8 cellular contexts compared by ENCODE assay signal in the genomic region with DNA sequence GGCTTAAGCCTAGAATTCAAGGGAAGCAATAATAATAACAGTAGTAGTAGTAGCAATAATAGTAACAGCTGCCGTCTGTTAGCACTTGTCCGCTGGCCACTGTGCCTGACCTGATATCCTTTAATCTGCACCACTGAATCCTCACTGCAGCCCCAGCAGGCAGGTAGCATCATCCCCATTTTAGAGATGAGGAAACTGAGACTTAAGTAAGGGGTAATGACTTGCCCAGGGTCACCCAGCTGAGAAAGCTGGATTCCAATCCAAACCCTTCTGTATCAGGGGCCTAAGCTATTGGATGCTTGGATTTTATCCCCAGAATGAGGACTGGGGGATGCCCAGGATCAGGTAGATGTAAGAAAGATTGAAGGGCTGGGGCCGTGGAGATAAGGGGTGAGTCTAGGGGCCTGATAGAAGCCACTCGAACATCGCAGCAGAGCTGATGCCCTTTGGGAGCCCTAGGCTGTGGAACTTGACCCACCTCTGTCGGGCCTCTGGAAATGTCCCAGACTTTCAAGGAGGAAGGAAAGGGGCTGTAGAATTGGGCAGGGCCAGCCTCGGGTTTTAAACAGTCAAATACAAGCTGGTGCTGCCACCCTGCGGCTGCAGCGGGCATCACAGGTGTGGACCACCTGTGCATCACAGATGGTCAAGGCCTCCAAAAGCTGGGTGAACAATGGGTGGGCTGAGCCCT.
DNase-seq lines count a peak whose midpoint lies in the region; ATAC-seq lines count a peak whose summit lies in the region.

No MANE protein-coding gene starts in this region.

- ATAC-seq in left lobe of liver (peak; percentile 85), GM21360 (IDR thresholded peaks at IDR 0.05; ENCODE audit: unreplicated experiment) (no peak)

- DNase-seq in NCI-H2081 (lab: John Stamatoyannopoulos, UW), result peak; percentile 54 to 62
- DNase-seq in NCI-H2081 treated with DMSO at 0.1 percent for 48 hours (lab: John Stamatoyannopoulos, UW), result no peak
- peak; percentile 10 for DNase-seq in NCI-H2029 treated with DMSO at 0.1 percent for 48 hours (lab: John Stamatoyannopoulos, UW)
- peak; percentile 72 for DNase-seq in activated CD4-positive, CD25-positive, alpha-beta regulatory T cell treated with anti-CD3 and anti-CD28 coated beads, Interleukin-2, amount 50 U/mL, for 72 hours
- peak; percentile 43 for DNase-seq in central memory CD4-positive, alpha-beta T cell
- DNase-seq in left lobe of liver (ENCODE audit: low spot score), result peak; percentile 65
- DNase-seq in stimulated activated CD4-positive, alpha-beta T cell treated with anti-CD3 and anti-CD28 coated beads, TNF-alpha, amount 100 ng/mL, for 1 hour (ENCODE audit: low read depth in 3 of 3, low spot score in 1 of 3), result peak in 2 of 3 donors; percentile 22 to 55
